In genomic region chr14:90301580-90302181, GRCh38 we compare ENCODE assay signal across 8 cellular contexts. TPM values are rescaled to one million over a fixed set of nuclear protein-coding genes. Genes with fewer than 3 reads are reported as not detected.
DNase-seq lines count a peak whose midpoint lies in the region; ATAC-seq and TF ChIP-seq lines count a peak whose summit lies in the region.

No MANE protein-coding gene starts in this region.

- intact Hi-C loops in CD14-positive monocyte (cut with micrococcal nuclease) = loop anchor here in 1 of 2 donors (10.0 kb wide), 1 partner anchor 453 kb away; no protein-coding TSS in a partner anchor

- H3K27ac ChIP-seq in RWPE2 (ENCODE audit: poor library complexity, severe bottlenecking) = no peak overlapping the region
- H3K27ac ChIP-seq in osteoblast (ENCODE audit: low read depth, low read length) = no peak overlapping the region

- peaks cover 44% of the 10 kb centered on the region for H3K4me1 Mint-ChIP-seq in CD14-positive monocyte
- H3K4me1 Mint-ChIP-seq in stimulated activated memory B cell treated with anti-CD40 and anti-IgM and Interleukin-4, amounts not matched to agents 10 μg/mL and 1 μg/mL and 100 μg/mL, for 72 hours = peaks cover 10% of the 10 kb centered on the region

- H3K4me2 ChIP-seq in osteoblast (ENCODE audit: insufficient read depth, low read length) = no peak overlapping the region

- H3K4me3 ChIP-seq in RWPE2 (ENCODE audit: severe bottlenecking) = no peak overlapping the region
- no peak overlapping the region for H3K4me3 ChIP-seq in osteoblast (ENCODE audit: insufficient read depth, low read length)

- H3K9me3 Mint-ChIP-seq in CD14-positive monocyte = no peaks in the 10 kb centered on the region
- H3K9me3 Mint-ChIP-seq in stimulated activated memory B cell treated with anti-CD40 and anti-IgM and Interleukin-4, amounts not matched to agents 10 μg/mL and 1 μg/mL and 100 μg/mL, for 72 hours = no peaks in the 10 kb centered on the region

- no peaks in the 10 kb centered on the region for H4K20me1 ChIP-seq in osteoblast (ENCODE audit: insufficient read depth, low read length)

- H3K27ac Mint-ChIP-seq in CD14-positive monocyte = peak overlapping the region in 3 of 7 donors; percentile 18 to 91 (median 24)
- no peak overlapping the region for H3K27ac Mint-ChIP-seq in stimulated activated memory B cell treated with anti-CD40 and anti-IgM and Interleukin-4, amounts not matched to agents 10 μg/mL and 1 μg/mL and 100 μg/mL, for 72 hours

- DNase-seq in CD14-positive monocyte (ENCODE audit: low spot score) (no peak), HuH-7 (ENCODE audit: low spot score) (peak; percentile 34), RWPE2 (ENCODE audit: low spot score) (no peak), fibroblast of peridontal ligament (ENCODE audit: extremely low read depth) (peak; percentile 83), osteoblast (ENCODE audit: insufficient read length, low spot score, missing footprints) (peak; percentile 77), germinal center (ENCODE audit: low spot score) (no peak)

- H3K4me1 ChIP-seq in RWPE2 (ENCODE audit: insufficient read depth, poor library complexity, severe bottlenecking) (no peaks in the 10 kb centered on the region), osteoblast (ENCODE audit: insufficient read depth, low read length) (peaks cover under 1% of the 10 kb centered on the region)

- peaks cover 0 to 3% (median 0%) of the 10 kb centered on the region in 3 donors for H3K27me3 Mint-ChIP-seq in CD14-positive monocyte (ENCODE audit: low read depth in 3 of 3)
- no peaks in the 10 kb centered on the region for H3K27me3 Mint-ChIP-seq in stimulated activated memory B cell treated with anti-CD40 and anti-IgM and Interleukin-4, amounts not matched to agents 10 μg/mL and 1 μg/mL and 100 μg/mL, for 72 hours

- H3K79me2 ChIP-seq in osteoblast (ENCODE audit: insufficient read depth, low read length) = no peaks in the 10 kb centered on the region

- H3K36me3 ChIP-seq in RWPE2 (ENCODE audit: low read depth) = peaks cover 43% of the 10 kb centered on the region
- peaks cover 20% of the 10 kb centered on the region for H3K36me3 ChIP-seq in osteoblast (ENCODE audit: insufficient read depth, low read length)

- TF ChIP-seq CTCF in CD14-positive monocyte (IDR thresholded peaks at IDR 0.05) (peak; percentile 32), RWPE2 (IDR thresholded peaks at IDR 0.05; ENCODE audit: poor library complexity, severe bottlenecking) (peak; percentile 79), osteoblast (IDR thresholded peaks at IDR 0.05; ENCODE audit: extremely low read depth, low read depth, low read length) (peak; percentile 64)

- ATAC-seq in RWPE2 (ENCODE audit: low read depth) (peak; percentile 71), HG03571 (IDR thresholded peaks at IDR 0.05; ENCODE audit: unreplicated experiment) (no peak)
- no peak for ATAC-seq in stimulated activated memory B cell treated with anti-CD40 and anti-IgM and Interleukin-4, amounts not matched to agents 10 μg/mL and 1 μg/mL and 100 μg/mL, for 72 hours

- no peak overlapping the region for H3K4me3 Mint-ChIP-seq in CD14-positive monocyte
- H3K4me3 Mint-ChIP-seq in stimulated activated memory B cell treated with anti-CD40 and anti-IgM and Interleukin-4, amounts not matched to agents 10 μg/mL and 1 μg/mL and 100 μg/mL, for 72 hours = no peak overlapping the region

- H3K9me3 ChIP-seq in RWPE2 (ENCODE audit: severe bottlenecking) = no peaks in the 10 kb centered on the region
- no peaks in the 10 kb centered on the region for H3K9me3 ChIP-seq in osteoblast (ENCODE audit: low read depth, low read length)

- H3K27me3 ChIP-seq in RWPE2 (ENCODE audit: insufficient read depth, poor library complexity, severe bottlenecking) = no peaks in the 10 kb centered on the region
- H3K27me3 ChIP-seq in osteoblast (ENCODE audit: insufficient read depth, low read length) = no peaks in the 10 kb centered on the region

- peaks cover 45 to 47% of the 10 kb centered on the region in 2 donors for H3K36me3 Mint-ChIP-seq in CD14-positive monocyte
- peaks cover 58% of the 10 kb centered on the region for H3K36me3 Mint-ChIP-seq in stimulated activated memory B cell treated with anti-CD40 and anti-IgM and Interleukin-4, amounts not matched to agents 10 μg/mL and 1 μg/mL and 100 μg/mL, for 72 hours

- no peak overlapping the region for H2AFZ ChIP-seq in osteoblast (ENCODE audit: low read length)

RNA-seq across cellular contexts. Expression of gene NRDE2, which starts 30.1 kb away (rescaled TPM):
- polyA plus RNA-seq in CD14-positive monocyte = 1 to 10 TPM; 4.7 to 6.7 TPM
- total RNA-seq in osteoblast = 10.3 and 11.2 TPM in 2 replicates

RNA-seq across cellular contexts. Expression of gene PSMC1, which starts 45.3 kb away (rescaled TPM):
- 100 to 1,000 TPM; 128 to 158 TPM for polyA plus RNA-seq in CD14-positive monocyte
- total RNA-seq in osteoblast = 94.8 and 101 TPM in 2 replicates

Comparison
In these comparisons a context has a peak if more than half of its experiments do, and no peak if none do; other contexts are left out.
1. DNase-seq: peak in HuH-7 (single experiment), fibroblast of peridontal ligament (single experiment) and osteoblast (single experiment); none in CD14-positive monocyte (single experiment), RWPE2 (single experiment) and germinal center (single experiment).
2. Peak in every context shown above with its lines, with median percentiles within 50 percentile points of each other: CTCF ChIP-seq.